8 cellular contexts compared by ENCODE assay signal in genomic region chr16:73048292-73049050, GRCh38. TPM values are rescaled to one million over a fixed set of nuclear protein-coding genes. Genes with fewer than 3 reads are reported as not detected.
DNase-seq lines count a peak whose midpoint lies in the region; ATAC-seq and TF ChIP-seq lines count a peak whose summit lies in the region.

No MANE protein-coding gene starts in this region.

- DNase-seq in ELF-1 (ENCODE audit: low read depth, low spot score), result peak; percentile 86
- no peak for DNase-seq in activated naive CD8-positive, alpha-beta T cell treated with anti-CD3 and anti-CD28 coated beads for 36 hours
- DNase-seq in spleen, result peak; percentile 81
- no peak for DNase-seq in HUDEP-2 (lab: John Stamatoyannopoulos, UW; ENCODE audit: unreplicated experiment in 76 of 76)
- DNase-seq in NCI-H187 treated with DMSO at 0.1 percent for 48 hours (lab: John Stamatoyannopoulos, UW), result no peak
- DNase-seq in NCI-H2171 (lab: John Stamatoyannopoulos, UW), result no peak

- peaks cover 2% of the 10 kb centered on the region for H3K4me1 Mint-ChIP-seq in activated naive CD8-positive, alpha-beta T cell treated with anti-CD3 and anti-CD28 coated beads for 36 hours

- peak; percentile 8 for ATAC-seq in HG03045 (IDR thresholded peaks at IDR 0.05; ENCODE audit: unreplicated experiment)

- H3K4me3 Mint-ChIP-seq in activated naive CD8-positive, alpha-beta T cell treated with anti-CD3 and anti-CD28 coated beads for 36 hours, result peak overlapping the region; percentile 26

- no peak overlapping the region for H3K27ac Mint-ChIP-seq in activated naive CD8-positive, alpha-beta T cell treated with anti-CD3 and anti-CD28 coated beads for 36 hours

- H3K4me3 ChIP-seq in iPS-18a (ENCODE audit: low read length), result peak overlapping the region; percentile 42
- peak overlapping the region; percentile 53 to 86 (median 59) for H3K4me3 ChIP-seq in spleen

- no peaks in the 10 kb centered on the region for H3K9me3 Mint-ChIP-seq in activated naive CD8-positive, alpha-beta T cell treated with anti-CD3 and anti-CD28 coated beads for 36 hours

- H3K9me3 ChIP-seq in iPS-18a (ENCODE audit: control insufficient read depth, low read depth, low read length), result no peaks in the 10 kb centered on the region
- no peaks in the 10 kb centered on the region for H3K9me3 ChIP-seq in spleen

- intact Hi-C loops in spleen (cut with DNase I; ENCODE audit: low total_unique reads), result no loop called here

- WGBS in spleen, 5 donors, result 5 to 23% (median 7%) methylated on average over 15 to 56 of the region's 56 CpGs

- H3K27me3 ChIP-seq in iPS-18a (ENCODE audit: control insufficient read depth, insufficient read depth, low read length) (peaks cover 96% of the 10 kb centered on the region), spleen (replicated peaks in 1 of 7) (peaks cover 0 to 22% (median 0%) of the 10 kb centered on the region in 7 donors)

- H3K36me3 Mint-ChIP-seq in activated naive CD8-positive, alpha-beta T cell treated with anti-CD3 and anti-CD28 coated beads for 36 hours, result no peaks in the 10 kb centered on the region

- no peaks in the 10 kb centered on the region for H3K36me3 ChIP-seq in iPS-18a (ENCODE audit: control insufficient read depth, low read depth, low read length)
- no peaks in the 10 kb centered on the region for H3K36me3 ChIP-seq in spleen

- H3K27ac ChIP-seq in iPS-18a (ENCODE audit: low read length), result no peak overlapping the region
- H3K27ac ChIP-seq in spleen, result peak overlapping the region; percentile 48 to 84 (median 79)

- peak in 1 of 11 experiments; percentile 17 for TF ChIP-seq CTCF in spleen (IDR thresholded peaks at IDR 0.05 in 8 of 11, conservative IDR thresholded peaks at IDR 0.05 in 3 of 11)

- H3K4me1 ChIP-seq in iPS-18a (ENCODE audit: control insufficient read depth, low read depth, low read length) (peaks cover 28% of the 10 kb centered on the region), spleen (peaks cover 9 to 51% (median 28%) of the 10 kb centered on the region in 6 donors)

- no peak overlapping the region for H3K9ac ChIP-seq in iPS-18a (ENCODE audit: low read length)

- peaks cover 37% of the 10 kb centered on the region for H3K27me3 Mint-ChIP-seq in activated naive CD8-positive, alpha-beta T cell treated with anti-CD3 and anti-CD28 coated beads for 36 hours

- no peak for TF ChIP-seq POLR2A in spleen (IDR thresholded peaks at IDR 0.05)

RNA-seq across cellular contexts. Expression of gene ZFHX3, which starts 0.5 kb away (rescaled TPM):
- total RNA-seq in activated naive CD8-positive, alpha-beta T cell treated with anti-CD3 and anti-CD28 coated beads for 36 hours, result under 1 TPM; 0.40 to 0.54 TPM
- 10 to 100 TPM in 6 of 7 donors, 1 to 10 TPM in 1; 9.1 to 18.5 (median 12.5) TPM for total RNA-seq in spleen
- 1 to 10 TPM in 1 of 3 donors, under 1 TPM in 2; 0.47 to 1.5 (median 0.52) TPM for polyA plus RNA-seq in spleen

Comparison
In these comparisons a context has a peak if more than half of its experiments do, and no peak if none do; other contexts are left out.
1. DNase-seq: peak in ELF-1 (single experiment) and spleen (single experiment); none in activated naive CD8-positive, alpha-beta T cell treated with anti-CD3 and anti-CD28 coated beads for 36 hours (single experiment), HUDEP-2 (0 of 76), NCI-H187 treated with DMSO at 0.1 percent for 48 hours (single experiment) and NCI-H2171 (single experiment).
2. RNA of gene ZFHX3, which starts 0.5 kb away (total RNA-seq): 9.1 to 18.5 TPM in spleen; 0.40 to 0.54 TPM in activated naive CD8-positive, alpha-beta T cell treated with anti-CD3 and anti-CD28 coated beads for 36 hours; every median in the first group is over 4 times any median in the second.